ENCODE assay signal across 11 cellular contexts in genomic region chr12:89883630-89884364, GRCh38.
DNase-seq lines count a peak whose midpoint lies in the region; ATAC-seq and TF ChIP-seq lines count a peak whose summit lies in the region.
"Had no signal": no experiment of that assay in that cellular context is flagged by ENCODE, and none has a peak within 500 bp of the region (broad histone marks: within the 10 kb centered on the region; RNA-seq: fewer than 3 reads in every experiment).

No MANE protein-coding gene starts in this region.

- H3K9ac ChIP-seq in trophoblast cell (ENCODE audit: low read length), result no peak overlapping the region

- no peak for TF ChIP-seq EP300 in transverse colon (IDR thresholded peaks at IDR 0.05; ENCODE audit: low read depth)

- H3K4me1 ChIP-seq in trophoblast cell (ENCODE audit: control insufficient read depth in 1 of 2, insufficient read depth in 2 of 2, low read length in 2 of 2) (no peaks in the 10 kb centered on the region), transverse colon (peaks cover 0 to 7% (median 0%) of the 10 kb centered on the region in 4 donors)

- H3K27me3 ChIP-seq in trophoblast cell (ENCODE audit: insufficient read depth, low read length) (no peaks in the 10 kb centered on the region), transverse colon (no peaks in the 10 kb centered on the region)

- no peak overlapping the region for H3K18ac ChIP-seq in trophoblast cell (ENCODE audit: low read length)

- H2BK5ac ChIP-seq in trophoblast cell (ENCODE audit: low read depth, low read length, poor library complexity), result no peak overlapping the region

- peak; percentile 42 for DNase-seq in HCEC 1CT
- DNase-seq in NCI-H345 (lab: John Stamatoyannopoulos, UW), result peak; percentile 91
- DNase-seq in dermis microvascular lymphatic vessel endothelial cell (ENCODE audit: low read depth in 2 of 2), result peak; percentile 59 to 67
- no peak for DNase-seq in trophoblast cell
- no peak for DNase-seq in erythroblast (lab: John Stamatoyannopoulos, UW)
- DNase-seq in NOMO-1 treated with DMSO at 0.1 percent for 48 hours (lab: John Stamatoyannopoulos, UW; ENCODE audit: unreplicated experiment), result no peak
- DNase-seq in transverse colon, result no peak
- DNase-seq: activated naive CD4-positive, alpha-beta T cell treated with anti-CD3 and anti-CD28 coated beads, Interleukin-2, amount 10 ng/mL, durations not matched to agents 7 days and 5 days; GDM1; NCI-H510A treated with DMSO at 0.1 percent for 48 hours had no signal

- H2AFZ ChIP-seq in trophoblast cell (ENCODE audit: insufficient read depth, low read length, poor library complexity), result no peak overlapping the region

- WGBS in trophoblast cell (ENCODE audit: extremely low coverage, insufficient coverage, insufficient read length), result no CpG with 5 or more reads among the region's 4 CpGs
- 48% methylated on average over 4 of the region's 4 CpGs; no CpG with 5 or more reads in 1 of the 2 donors for WGBS in transverse colon (ENCODE audit: low coverage in 1 of 2), 2 donors

- no peaks in the 10 kb centered on the region for H3K36me3 ChIP-seq in trophoblast cell (ENCODE audit: control insufficient read depth in 1 of 2, insufficient read depth in 2 of 2, low read length in 2 of 2)
- H3K36me3 ChIP-seq in transverse colon, result no peaks in the 10 kb centered on the region

- H3K27ac ChIP-seq in trophoblast cell (ENCODE audit: low read depth, low read length) (no peak overlapping the region), transverse colon (no peak overlapping the region)

- intact Hi-C loops in transverse colon (cut with DNase I; ENCODE audit: low total_unique reads), result no loop called here

- H2AK5ac ChIP-seq in trophoblast cell (ENCODE audit: low read length), result no peak overlapping the region

- H3K4me3 ChIP-seq in trophoblast cell (ENCODE audit: low read depth, low read length) (no peak overlapping the region), transverse colon (no peak overlapping the region)

- H3K14ac ChIP-seq in trophoblast cell (ENCODE audit: low read length), result no peak overlapping the region

- H4K8ac ChIP-seq in trophoblast cell (ENCODE audit: low read depth, low read length), result no peak overlapping the region

- ATAC-seq in HG03457 (IDR thresholded peaks at IDR 0.05; ENCODE audit: unreplicated experiment), result no peak

- H4K91ac ChIP-seq in trophoblast cell (ENCODE audit: low read depth, low read length), result peak overlapping the region; percentile 43

- in situ Hi-C loops in transverse colon (cut with MboI; ENCODE audit: low pct_ligation_motif_present in 1 of 4, low pct_unique_long_range_greater_than_20kb in 1 of 4, low sequenced_read_pairs in 3 of 4), result no loop called here

- no peak overlapping the region for H3K23ac ChIP-seq in trophoblast cell (ENCODE audit: low read length)

- H2BK12ac ChIP-seq in trophoblast cell (ENCODE audit: low read length), result no peak overlapping the region

- H3K9me3 ChIP-seq in trophoblast cell (ENCODE audit: insufficient read depth, low read depth, low read length) (no peaks in the 10 kb centered on the region), transverse colon (no peaks in the 10 kb centered on the region)

- no peaks in the 10 kb centered on the region for H3K79me1 ChIP-seq in trophoblast cell (ENCODE audit: low read length)

- no peak overlapping the region for H4K12ac ChIP-seq in trophoblast cell (ENCODE audit: low read depth, low read length)

- no peak overlapping the region for H3K4me2 ChIP-seq in trophoblast cell (ENCODE audit: low read length)

- H3K79me2 ChIP-seq in trophoblast cell (ENCODE audit: control insufficient read depth, insufficient read depth, low read length, poor library complexity), result no peaks in the 10 kb centered on the region

- TF ChIP-seq CTCF in transverse colon (IDR thresholded peaks at IDR 0.05), result no peak

- TF ChIP-seq POLR2A in erythroblast (IDR thresholded peaks at IDR 0.05; ENCODE audit: low read length) (no peak), transverse colon (IDR thresholded peaks at IDR 0.05) (no peak)

- no peak overlapping the region for H2BK120ac ChIP-seq in trophoblast cell (ENCODE audit: insufficient read depth, low read length, poor library complexity)

- H3K4ac ChIP-seq in trophoblast cell (ENCODE audit: low read depth, low read length), result no peak overlapping the region

Comparison
In these comparisons a context has a peak if more than half of its experiments do, and no peak if none do; other contexts are left out.
1. DNase-seq: peak in HCEC 1CT (single experiment), NCI-H345 (single experiment) and dermis microvascular lymphatic vessel endothelial cell (2 of 2); none in trophoblast cell (0 of 2), erythroblast (0 of 2), NOMO-1 treated with DMSO at 0.1 percent for 48 hours (single experiment) and transverse colon (single experiment).